Comparison of ENCODE assay signal across 20 cellular contexts in genomic region chr6:61909541-61909940, GRCh38.
DNase-seq lines count a peak whose midpoint lies in the region; FAIRE-seq and TF ChIP-seq lines count a peak whose summit lies in the region.
"Had no signal": no experiment of that assay in that cellular context is flagged by ENCODE, and none has a peak within 500 bp of the region (broad histone marks: within the 10 kb centered on the region; RNA-seq: fewer than 3 reads in every experiment).

No MANE protein-coding gene starts in this region.

- TF ChIP-seq CTCF in D721Med (IDR thresholded peaks at IDR 0.05; ENCODE audit: insufficient read depth, missing control alignments): no peak

- FAIRE-seq in urothelium cell line (lab: Jason Lieb, UNC) (peak; percentile 53), D721Med (lab: Jason Lieb, UNC) (no peak)
- FAIRE-seq: GM18507, RCC 7860 had no signal

- DNase-seq in NCI-H82 (lab: John Stamatoyannopoulos, UW): peak; percentile 77
- DNase-seq in NCI-H82 treated with DMSO at 0.1 percent for 48 hours (lab: John Stamatoyannopoulos, UW; ENCODE audit: unreplicated experiment): no peak
- peak; percentile 68 for DNase-seq in NCI-H2171 (lab: John Stamatoyannopoulos, UW)
- DNase-seq in cerebellum (ENCODE audit: low spot score): peak; percentile 61
- no peak for DNase-seq in urothelium cell line (ENCODE audit: low spot score)
- no peak for DNase-seq in T-helper 9 cell
- DNase-seq in AML-193 (lab: John Stamatoyannopoulos, UW): no peak
- no peak for DNase-seq in D721Med (ENCODE audit: insufficient read length, low spot score)
- DNase-seq: CD4-positive, CD25-positive, alpha-beta regulatory T cell; DMS153; DND-41; HFFc6; NCI-H1048; NCI-H1436 treated with DMSO at 0.1 percent for 48 hours; NCI-H187 treated with DMSO at 0.1 percent for 48 hours; NCI-H226; NCI-H510A treated with DMSO at 0.1 percent for 48 hours; SIG-M5 had no signal

Comparison
In these comparisons a context has a peak if more than half of its experiments do, and no peak if none do; other contexts are left out.
1. DNase-seq: peak in NCI-H82 (single experiment), NCI-H2171 (single experiment) and cerebellum (single experiment); none in NCI-H82 treated with DMSO at 0.1 percent for 48 hours (single experiment), urothelium cell line (single experiment), T-helper 9 cell (single experiment), AML-193 (0 of 2) and D721Med (single experiment).